In genomic region chrX:78124304-78124703, GRCh38 we compare ENCODE assay signal across 2 cellular contexts.
TF ChIP-seq lines count a peak whose summit lies in the region.

No MANE protein-coding gene starts in this region.

TF ChIP-seq in IMR-90, 13 proteins besides CTCF, POLR2A, EP300 and RAD21:
- TF ChIP-seq MAZ (IDR thresholded peaks at IDR 0.05; ENCODE audit: borderline replicate concordance, low read depth, low read length) (no peak), ELK1 (IDR thresholded peaks at IDR 0.05; ENCODE audit: borderline replicate concordance, low read depth, low read length) (no peak), SMC3 (IDR thresholded peaks at IDR 0.05; ENCODE audit: low read depth, low read length) (no peak), CEBPB (IDR thresholded peaks at IDR 0.05; ENCODE audit: low read depth, low read length) (no peak), RCOR1 (IDR thresholded peaks at IDR 0.05; ENCODE audit: insufficient replicate concordance, low read length) (no peak), USF2 (IDR thresholded peaks at IDR 0.05; ENCODE audit: low read depth, low read length) (no peak), BHLHE40 (IDR thresholded peaks at IDR 0.05; ENCODE audit: low read depth, low read length) (no peak), FOS (IDR thresholded peaks at IDR 0.05; ENCODE audit: low read depth, low read length) (no peak), RFX5 (IDR thresholded peaks at IDR 0.05; ENCODE audit: low read depth, low read length) (no peak), CHD1 (IDR thresholded peaks at IDR 0.05; ENCODE audit: low read depth, low read length) (no peak), MAFK (IDR thresholded peaks at IDR 0.05; ENCODE audit: low read depth, low read length) (no peak), NFE2L2 (IDR thresholded peaks at IDR 0.05; ENCODE audit: low read depth, low read length) (no peak), MXI1 (IDR thresholded peaks at IDR 0.05; ENCODE audit: borderline replicate concordance, low read depth, low read length) (no peak)

TF ChIP-seq in K562, 482 proteins besides CTCF, POLR2A, EP300 and RAD21:
- no peak for TF ChIP-seq HDAC8 (tag; IDR thresholded peaks at IDR 0.05)
- no peak for TF ChIP-seq FOXO4 (CRISPR knock-in tag; IDR thresholded peaks at IDR 0.05)
- no peak for TF ChIP-seq U2AF1 (optimal IDR thresholded peaks at IDR 0.05; ENCODE audit: low read depth, low read length)
- no peak for TF ChIP-seq NR3C1 (CRISPR knock-in tag; IDR thresholded peaks at IDR 0.05)
- no peak for TF ChIP-seq ETS1 (conservative IDR thresholded peaks at IDR 0.05; ENCODE audit: control insufficient read depth, low read depth, low read length)
- no peak for TF ChIP-seq ZNF121 (CRISPR knock-in tag; conservative IDR thresholded peaks at IDR 0.05)
- no peak for TF ChIP-seq SAFB (IDR thresholded peaks at IDR 0.05; ENCODE audit: borderline replicate concordance, low read depth, low read length)
- no peak for TF ChIP-seq EHMT2 (IDR thresholded peaks at IDR 0.05)
- TF ChIP-seq SPI1 (IDR thresholded peaks at IDR 0.05; ENCODE audit: borderline replicate concordance, low read depth, low read length) = no peak
- no peak for TF ChIP-seq TRIM25 (IDR thresholded peaks at IDR 0.05; ENCODE audit: borderline replicate concordance)
- TF ChIP-seq MCM2 (IDR thresholded peaks at IDR 0.05; ENCODE audit: low read depth) = no peak
- no peak for TF ChIP-seq EZH2 (IDR thresholded peaks at IDR 0.05; ENCODE audit: borderline replicate concordance, low read depth, low read length)
- no peak for TF ChIP-seq ZNF280A (IDR thresholded peaks at IDR 0.05; ENCODE audit: low read depth, partially characterized antibody)
- no peak for TF ChIP-seq SRSF7 (optimal IDR thresholded peaks at IDR 0.05; ENCODE audit: low read depth, low read length)
- no peak for TF ChIP-seq NFXL1 (CRISPR knock-in tag; IDR thresholded peaks at IDR 0.05)
- TF ChIP-seq CBFA2T3 (IDR thresholded peaks at IDR 0.05) = no peak
- TF ChIP-seq CBFB (CRISPR knock-in tag; IDR thresholded peaks at IDR 0.05) = no peak
- no peak for TF ChIP-seq TCF3 (CRISPR knock-in tag; IDR thresholded peaks at IDR 0.05)
